18 cellular contexts compared by ENCODE assay signal in genomic region chr14:54194501-54194900, GRCh38.
"Had no signal": no experiment of that assay in that cellular context is flagged by ENCODE, and none has a peak within 500 bp of the region (broad histone marks: within the 10 kb centered on the region; RNA-seq: fewer than 3 reads in every experiment).

No MANE protein-coding gene starts in this region.

- H3K9me3 ChIP-seq: colonic mucosa, right lobe of liver had no signal

- ATAC-seq: activated CD4-positive, CD25-positive, alpha-beta regulatory T cell treated with anti-CD3 and anti-CD28 coated beads, Interleukin-2, amount 50 U/mL, for 24 hours; activated naive CD4-positive, alpha-beta T cell treated with anti-CD3 and anti-CD28 coated beads, Interleukin-2, amount 50 U/mL, for 72 hours; activated T-cell treated with anti-CD3 and anti-CD28 coated beads, Interleukin-2, amount 50 U/mL, for 72 hours; left cardiac atrium; natural killer cell treated with Interleukin-12 subunit alpha and Interleukin-12 subunit beta and Interleukin-15 and Interleukin-18, amount 100 ng/mL, for 72 hours; right lobe of liver; stimulated activated memory B cell treated with anti-CD40 and anti-IgM and Interleukin-4, amounts not matched to agents 10 μg/mL and 1 μg/mL and 100 μg/mL, for 72 hours had no signal

- H3K4me1 ChIP-seq: colonic mucosa, parathyroid adenoma had no signal

- H3K36me3 ChIP-seq: colonic mucosa, right lobe of liver, thoracic aorta, upper lobe of left lung had no signal

- H3K4me3 ChIP-seq: colonic mucosa, right lobe of liver, thoracic aorta, upper lobe of left lung had no signal

- H3K27me3 ChIP-seq: colonic mucosa, right lobe of liver, upper lobe of left lung had no signal

- DNase-seq: activated CD4-positive, alpha-beta T cell treated with anti-CD3 and anti-CD28 coated beads, Interleukin-2, amount 50 U/mL, for 1 hour; activated CD8-positive, alpha-beta memory T cell treated with anti-CD3 and anti-CD28 coated beads, Interleukin-2, amount 50 U/mL, for 4 hours; activated gamma-delta T cell; activated T-cell treated with anti-CD3 and anti-CD28 coated beads, Interleukin-2, amount 50 U/mL, for 72 hours; caudate nucleus; colonic mucosa; erythroblast; left cardiac atrium; right lobe of liver; stimulated activated CD4-positive, alpha-beta T cell treated with anti-CD3 and anti-CD28 coated beads, Interleukin-4, amount 100 ng/mL, for 4 hours; T1000; upper lobe of left lung had no signal

- H3K27ac ChIP-seq: colonic mucosa, parathyroid adenoma, right lobe of liver, thoracic aorta, upper lobe of left lung had no signal
